Comparison of ENCODE assay signal across 10 cellular contexts in genomic region chr21:16794944-16795343, GRCh38.
DNase-seq lines count a peak whose midpoint lies in the region; ATAC-seq lines count a peak whose summit lies in the region.
"Had no signal": no experiment of that assay in that cellular context is flagged by ENCODE, and none has a peak within 500 bp of the region (broad histone marks: within the 10 kb centered on the region; RNA-seq: fewer than 3 reads in every experiment).

No MANE protein-coding gene starts in this region.

- no peak overlapping the region for H3K14ac ChIP-seq in trophoblast cell (ENCODE audit: low read length)

- H3K18ac ChIP-seq in trophoblast cell (ENCODE audit: low read length) = no peak overlapping the region

- H2BK5ac ChIP-seq in trophoblast cell (ENCODE audit: low read depth, low read length, poor library complexity) = no peak overlapping the region

- DNase-seq in GM03348 (ENCODE audit: low spot score) (peak; percentile 62), RPMI7951 (ENCODE audit: low read depth) (peak; percentile 64), fibroblast of gingiva (ENCODE audit: low read depth) (peak; percentile 88), trophoblast cell (peak; percentile 9 to 59), T-helper 17 cell (no peak)
- DNase-seq: activated CD8-positive, alpha-beta T cell treated with anti-CD3 and anti-CD28 coated beads for 36 hours; DND-41 had no signal

- H2AK5ac ChIP-seq in trophoblast cell (ENCODE audit: low read length) = no peak overlapping the region

- no peaks in the 10 kb centered on the region for H3K36me3 ChIP-seq in trophoblast cell (ENCODE audit: control insufficient read depth in 1 of 2, insufficient read depth in 2 of 2, low read length in 2 of 2)

- no peak overlapping the region for H3K4ac ChIP-seq in trophoblast cell (ENCODE audit: low read depth, low read length)

- no peaks in the 10 kb centered on the region for H3K79me1 ChIP-seq in trophoblast cell (ENCODE audit: low read length)

- no CpG with 5 or more reads among the region's 3 CpGs for WGBS in trophoblast cell (ENCODE audit: extremely low coverage, insufficient coverage, insufficient read length)

- H2BK12ac ChIP-seq in trophoblast cell (ENCODE audit: low read length) = no peak overlapping the region

- no peaks in the 10 kb centered on the region for H3K27me3 ChIP-seq in trophoblast cell (ENCODE audit: insufficient read depth, low read length)

- ATAC-seq in HG02970 (IDR thresholded peaks at IDR 0.05; ENCODE audit: low FRiP score, unreplicated experiment) (no peak), HG03135 (IDR thresholded peaks at IDR 0.05; ENCODE audit: unreplicated experiment) (no peak), GM18867 (IDR thresholded peaks at IDR 0.05; ENCODE audit: unreplicated experiment) (no peak), T-helper 17 cell (no peak)
- ATAC-seq: activated CD8-positive, alpha-beta T cell treated with anti-CD3 and anti-CD28 coated beads for 36 hours had no signal

- H3K27ac Mint-ChIP-seq in T-helper 17 cell = no peak overlapping the region
- H3K27ac Mint-ChIP-seq: activated CD8-positive, alpha-beta T cell treated with anti-CD3 and anti-CD28 coated beads for 36 hours had no signal

- H2BK120ac ChIP-seq in trophoblast cell (ENCODE audit: insufficient read depth, low read length, poor library complexity) = no peak overlapping the region

- no peak overlapping the region for H4K12ac ChIP-seq in trophoblast cell (ENCODE audit: low read depth, low read length)

- H4K91ac ChIP-seq in trophoblast cell (ENCODE audit: low read depth, low read length) = no peak overlapping the region

- H3K4me1 Mint-ChIP-seq in T-helper 17 cell = no peaks in the 10 kb centered on the region

- H3K27me3 Mint-ChIP-seq in T-helper 17 cell = no peaks in the 10 kb centered on the region
- H3K27me3 Mint-ChIP-seq: activated CD8-positive, alpha-beta T cell treated with anti-CD3 and anti-CD28 coated beads for 36 hours had no signal

- H3K79me2 ChIP-seq in trophoblast cell (ENCODE audit: control insufficient read depth, insufficient read depth, low read length, poor library complexity) = no peaks in the 10 kb centered on the region

- H3K36me3 Mint-ChIP-seq in T-helper 17 cell (ENCODE audit: low read depth) = no peaks in the 10 kb centered on the region

- H3K4me3 Mint-ChIP-seq in T-helper 17 cell = no peak overlapping the region
- H3K4me3 Mint-ChIP-seq: activated CD8-positive, alpha-beta T cell treated with anti-CD3 and anti-CD28 coated beads for 36 hours had no signal

- no peak overlapping the region for H4K8ac ChIP-seq in trophoblast cell (ENCODE audit: low read depth, low read length)

- H3K9ac ChIP-seq in trophoblast cell (ENCODE audit: low read length) = no peak overlapping the region

- H3K27ac ChIP-seq in trophoblast cell (ENCODE audit: low read depth, low read length) = no peak overlapping the region

- no peaks in the 10 kb centered on the region for H3K9me3 ChIP-seq in trophoblast cell (ENCODE audit: insufficient read depth, low read depth, low read length)
- no peaks in the 10 kb centered on the region for H3K9me3 ChIP-seq in T-helper 17 cell (ENCODE audit: control insufficient read depth, low read length, poor library complexity, severe bottlenecking)

- H3K4me3 ChIP-seq in trophoblast cell (ENCODE audit: low read depth, low read length) = no peak overlapping the region

- H3K23ac ChIP-seq in trophoblast cell (ENCODE audit: low read length) = no peak overlapping the region

- no peak overlapping the region for H2AFZ ChIP-seq in trophoblast cell (ENCODE audit: insufficient read depth, low read length, poor library complexity)

- no peak overlapping the region for H3K4me2 ChIP-seq in trophoblast cell (ENCODE audit: low read length)

- no peaks in the 10 kb centered on the region for H3K4me1 ChIP-seq in trophoblast cell (ENCODE audit: control insufficient read depth in 1 of 2, insufficient read depth in 2 of 2, low read length in 2 of 2)

Comparison
In these comparisons a context has a peak if more than half of its experiments do, and no peak if none do; other contexts are left out.
1. DNase-seq: peak in GM03348 (single experiment), RPMI7951 (single experiment), fibroblast of gingiva (single experiment) and trophoblast cell (2 of 2); none in T-helper 17 cell (0 of 3).